Comparison of ENCODE assay signal across 1 cellular context in the genomic region with DNA sequence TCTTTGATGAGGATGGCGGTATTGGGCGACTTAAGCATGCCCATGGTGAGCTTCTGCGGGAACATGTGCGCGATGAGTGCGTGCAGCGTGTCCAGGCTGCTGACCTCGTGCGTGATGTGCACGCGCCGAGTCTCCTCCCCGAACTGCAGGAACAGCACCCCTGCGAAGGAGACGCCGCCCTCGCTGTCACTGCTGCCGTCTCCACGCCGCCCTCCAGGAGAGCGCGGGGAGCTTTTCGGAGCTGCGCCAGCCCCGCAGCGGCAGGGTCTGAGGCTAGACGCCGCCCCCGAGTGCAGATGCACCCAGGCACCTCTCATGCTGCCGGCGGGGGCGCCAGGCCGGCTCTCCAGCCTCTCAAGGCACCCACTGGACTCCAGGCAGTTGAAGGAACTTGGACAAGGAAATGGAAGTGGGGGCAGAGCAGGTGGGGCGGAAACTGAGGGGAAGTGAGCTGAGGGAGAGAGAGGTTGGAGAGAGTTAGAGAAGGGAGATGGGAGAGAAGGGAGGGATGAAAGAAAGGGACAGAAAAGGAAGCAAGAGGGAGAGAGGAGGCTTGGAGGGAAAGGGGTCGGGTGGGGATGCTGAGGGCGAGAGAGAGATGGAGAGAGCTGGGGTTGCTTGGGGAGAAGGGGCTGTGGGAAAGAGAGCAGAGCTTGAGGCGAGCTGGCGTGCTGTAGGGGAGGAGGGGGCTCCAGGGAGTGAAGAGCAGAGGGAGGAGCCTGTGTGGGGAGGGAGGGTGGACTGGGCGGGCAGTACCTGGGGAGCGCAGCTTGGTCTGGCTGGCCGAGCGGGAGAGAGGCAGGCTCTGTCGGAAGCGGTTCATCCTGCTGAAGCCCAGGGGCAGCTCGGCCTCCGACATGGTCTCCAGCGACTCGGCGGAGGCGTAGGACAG.
A peak's percentile ranks its signal among the peaks of the same experiment; 100 is the strongest.
TF ChIP-seq lines count a peak whose summit lies in the region.

No MANE protein-coding gene starts in this region.

TF ChIP-seq in K562, 482 proteins besides CTCF, POLR2A, EP300 and RAD21 (continued from another document):
- TF ChIP-seq, protein P1, sequence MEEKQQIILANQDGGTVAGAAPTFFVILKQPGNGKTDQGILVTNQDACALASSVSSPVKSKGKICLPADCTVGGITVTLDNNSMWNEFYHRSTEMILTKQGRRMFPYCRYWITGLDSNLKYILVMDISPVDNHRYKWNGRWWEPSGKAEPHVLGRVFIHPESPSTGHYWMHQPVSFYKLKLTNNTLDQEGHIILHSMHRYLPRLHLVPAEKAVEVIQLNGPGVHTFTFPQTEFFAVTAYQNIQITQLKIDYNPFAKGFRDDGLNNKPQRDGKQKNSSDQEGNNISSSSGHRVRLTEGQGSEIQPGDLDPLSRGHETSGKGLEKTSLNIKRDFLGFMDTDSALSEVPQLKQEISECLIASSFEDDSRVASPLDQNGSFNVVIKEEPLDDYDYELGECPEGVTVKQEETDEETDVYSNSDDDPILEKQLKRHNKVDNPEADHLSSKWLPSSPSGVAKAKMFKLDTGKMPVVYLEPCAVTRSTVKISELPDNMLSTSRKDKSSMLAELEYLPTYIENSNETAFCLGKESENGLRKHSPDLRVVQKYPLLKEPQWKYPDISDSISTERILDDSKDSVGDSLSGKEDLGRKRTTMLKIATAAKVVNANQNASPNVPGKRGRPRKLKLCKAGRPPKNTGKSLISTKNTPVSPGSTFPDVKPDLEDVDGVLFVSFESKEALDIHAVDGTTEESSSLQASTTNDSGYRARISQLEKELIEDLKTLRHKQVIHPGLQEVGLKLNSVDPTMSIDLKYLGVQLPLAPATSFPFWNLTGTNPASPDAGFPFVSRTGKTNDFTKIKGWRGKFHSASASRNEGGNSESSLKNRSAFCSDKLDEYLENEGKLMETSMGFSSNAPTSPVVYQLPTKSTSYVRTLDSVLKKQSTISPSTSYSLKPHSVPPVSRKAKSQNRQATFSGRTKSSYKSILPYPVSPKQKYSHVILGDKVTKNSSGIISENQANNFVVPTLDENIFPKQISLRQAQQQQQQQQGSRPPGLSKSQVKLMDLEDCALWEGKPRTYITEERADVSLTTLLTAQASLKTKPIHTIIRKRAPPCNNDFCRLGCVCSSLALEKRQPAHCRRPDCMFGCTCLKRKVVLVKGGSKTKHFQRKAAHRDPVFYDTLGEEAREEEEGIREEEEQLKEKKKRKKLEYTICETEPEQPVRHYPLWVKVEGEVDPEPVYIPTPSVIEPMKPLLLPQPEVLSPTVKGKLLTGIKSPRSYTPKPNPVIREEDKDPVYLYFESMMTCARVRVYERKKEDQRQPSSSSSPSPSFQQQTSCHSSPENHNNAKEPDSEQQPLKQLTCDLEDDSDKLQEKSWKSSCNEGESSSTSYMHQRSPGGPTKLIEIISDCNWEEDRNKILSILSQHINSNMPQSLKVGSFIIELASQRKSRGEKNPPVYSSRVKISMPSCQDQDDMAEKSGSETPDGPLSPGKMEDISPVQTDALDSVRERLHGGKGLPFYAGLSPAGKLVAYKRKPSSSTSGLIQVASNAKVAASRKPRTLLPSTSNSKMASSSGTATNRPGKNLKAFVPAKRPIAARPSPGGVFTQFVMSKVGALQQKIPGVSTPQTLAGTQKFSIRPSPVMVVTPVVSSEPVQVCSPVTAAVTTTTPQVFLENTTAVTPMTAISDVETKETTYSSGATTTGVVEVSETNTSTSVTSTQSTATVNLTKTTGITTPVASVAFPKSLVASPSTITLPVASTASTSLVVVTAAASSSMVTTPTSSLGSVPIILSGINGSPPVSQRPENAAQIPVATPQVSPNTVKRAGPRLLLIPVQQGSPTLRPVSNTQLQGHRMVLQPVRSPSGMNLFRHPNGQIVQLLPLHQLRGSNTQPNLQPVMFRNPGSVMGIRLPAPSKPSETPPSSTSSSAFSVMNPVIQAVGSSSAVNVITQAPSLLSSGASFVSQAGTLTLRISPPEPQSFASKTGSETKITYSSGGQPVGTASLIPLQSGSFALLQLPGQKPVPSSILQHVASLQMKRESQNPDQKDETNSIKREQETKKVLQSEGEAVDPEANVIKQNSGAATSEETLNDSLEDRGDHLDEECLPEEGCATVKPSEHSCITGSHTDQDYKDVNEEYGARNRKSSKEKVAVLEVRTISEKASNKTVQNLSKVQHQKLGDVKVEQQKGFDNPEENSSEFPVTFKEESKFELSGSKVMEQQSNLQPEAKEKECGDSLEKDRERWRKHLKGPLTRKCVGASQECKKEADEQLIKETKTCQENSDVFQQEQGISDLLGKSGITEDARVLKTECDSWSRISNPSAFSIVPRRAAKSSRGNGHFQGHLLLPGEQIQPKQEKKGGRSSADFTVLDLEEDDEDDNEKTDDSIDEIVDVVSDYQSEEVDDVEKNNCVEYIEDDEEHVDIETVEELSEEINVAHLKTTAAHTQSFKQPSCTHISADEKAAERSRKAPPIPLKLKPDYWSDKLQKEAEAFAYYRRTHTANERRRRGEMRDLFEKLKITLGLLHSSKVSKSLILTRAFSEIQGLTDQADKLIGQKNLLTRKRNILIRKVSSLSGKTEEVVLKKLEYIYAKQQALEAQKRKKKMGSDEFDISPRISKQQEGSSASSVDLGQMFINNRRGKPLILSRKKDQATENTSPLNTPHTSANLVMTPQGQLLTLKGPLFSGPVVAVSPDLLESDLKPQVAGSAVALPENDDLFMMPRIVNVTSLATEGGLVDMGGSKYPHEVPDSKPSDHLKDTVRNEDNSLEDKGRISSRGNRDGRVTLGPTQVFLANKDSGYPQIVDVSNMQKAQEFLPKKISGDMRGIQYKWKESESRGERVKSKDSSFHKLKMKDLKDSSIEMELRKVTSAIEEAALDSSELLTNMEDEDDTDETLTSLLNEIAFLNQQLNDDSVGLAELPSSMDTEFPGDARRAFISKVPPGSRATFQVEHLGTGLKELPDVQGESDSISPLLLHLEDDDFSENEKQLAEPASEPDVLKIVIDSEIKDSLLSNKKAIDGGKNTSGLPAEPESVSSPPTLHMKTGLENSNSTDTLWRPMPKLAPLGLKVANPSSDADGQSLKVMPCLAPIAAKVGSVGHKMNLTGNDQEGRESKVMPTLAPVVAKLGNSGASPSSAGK (IDR thresholded peaks at IDR 0.05): peak; percentile 68
- TF ChIP-seq NFRKB (IDR thresholded peaks at IDR 0.05; ENCODE audit: low read depth) (no peak), E2F1 (CRISPR knock-in tag; IDR thresholded peaks at IDR 0.05) (no peak), POLR2AphosphoS5 (IDR thresholded peaks at IDR 0.05; ENCODE audit: control insufficient read depth, insufficient read depth, low read depth, low read length) (no peak), L3MBTL2 (IDR thresholded peaks at IDR 0.05) (peak; percentile 66), FUS (optimal IDR thresholded peaks at IDR 0.05; ENCODE audit: low read depth, low read length) (no peak), HNRNPLL (IDR thresholded peaks at IDR 0.05; ENCODE audit: low read depth, low read length, poor library complexity, severe bottlenecking) (no peak), SMAD1 (IDR thresholded peaks at IDR 0.05; ENCODE audit: low read depth, low read length, partially characterized antibody) (no peak), RFX1 (IDR thresholded peaks at IDR 0.05) (no peak), ZNF384 (IDR thresholded peaks at IDR 0.05; ENCODE audit: low read depth, low read length) (no peak), TRIM24 (IDR thresholded peaks at IDR 0.05) (no peak), HEY1 (CRISPR knock-in tag; IDR thresholded peaks at IDR 0.05; ENCODE audit: borderline replicate concordance) (no peak), PHB2 (IDR thresholded peaks at IDR 0.05; ENCODE audit: low read depth) (no peak), NRF1 (conservative IDR thresholded peaks at IDR 0.05 in 1 of 2, IDR thresholded peaks at IDR 0.05 in 1 of 2) (peak in 1 of 2 experiments; percentile 42; a peak in 2 of 4 replicates), ELF4 (CRISPR knock-in tag; IDR thresholded peaks at IDR 0.05) (no peak), TEAD2 (tag; IDR thresholded peaks at IDR 0.05) (no peak), LEF1 (IDR thresholded peaks at IDR 0.05) (no peak), E2F6 (IDR thresholded peaks at IDR 0.05; ENCODE audit: borderline replicate concordance in 1 of 2, extremely low read depth in 1 of 2, insufficient read depth in 1 of 2, insufficient read length in 1 of 2, low read depth in 1 of 2, low read length in 1 of 2, poor library complexity in 1 of 2, severe bottlenecking in 1 of 2) (peak; percentile 31 to 77), IRF1 (CRISPR knock-in tag; IDR thresholded peaks at IDR 0.05; ENCODE audit: borderline replicate concordance) (no peak), MBD2 (IDR thresholded peaks at IDR 0.05; ENCODE audit: borderline replicate concordance, low read depth) (no peak), PRMT5 (CRISPR knock-in tag; IDR thresholded peaks at IDR 0.05) (no peak), RB1 (IDR thresholded peaks at IDR 0.05; ENCODE audit: low read depth) (no peak), ZNF165 (CRISPR knock-in tag; IDR thresholded peaks at IDR 0.05; ENCODE audit: borderline replicate concordance) (no peak), HOXB6 (CRISPR knock-in tag; IDR thresholded peaks at IDR 0.05; ENCODE audit: borderline replicate concordance) (no peak), ARID2 (IDR thresholded peaks at IDR 0.05) (no peak), DIDO1 (tag; IDR thresholded peaks at IDR 0.05; ENCODE audit: low read depth) (no peak), SMARCA4 (IDR thresholded peaks at IDR 0.05) (no peak), MAFG (tag; conservative IDR thresholded peaks at IDR 0.05) (no peak), TBL1XR1 (IDR thresholded peaks at IDR 0.05; ENCODE audit: low read length in 2 of 2) (no peak)
- TF ChIP-seq, protein P2, sequence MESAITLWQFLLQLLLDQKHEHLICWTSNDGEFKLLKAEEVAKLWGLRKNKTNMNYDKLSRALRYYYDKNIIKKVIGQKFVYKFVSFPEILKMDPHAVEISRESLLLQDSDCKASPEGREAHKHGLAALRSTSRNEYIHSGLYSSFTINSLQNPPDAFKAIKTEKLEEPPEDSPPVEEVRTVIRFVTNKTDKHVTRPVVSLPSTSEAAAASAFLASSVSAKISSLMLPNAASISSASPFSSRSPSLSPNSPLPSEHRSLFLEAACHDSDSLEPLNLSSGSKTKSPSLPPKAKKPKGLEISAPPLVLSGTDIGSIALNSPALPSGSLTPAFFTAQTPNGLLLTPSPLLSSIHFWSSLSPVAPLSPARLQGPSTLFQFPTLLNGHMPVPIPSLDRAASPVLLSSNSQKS (CRISPR knock-in tag; IDR thresholded peaks at IDR 0.05): no peak
TF ChIP-seq in K562: peak in this region for 9.
